ENCODE assay signal across 28 cellular contexts in genomic region chr9:8762676-8763075, GRCh38.
A peak's percentile ranks its signal among the peaks of the same experiment; 100 is the strongest.
DNase-seq lines count a peak whose midpoint lies in the region; ATAC-seq, FAIRE-seq and TF ChIP-seq lines count a peak whose summit lies in the region.
"Had no signal": no experiment of that assay in that cellular context is flagged by ENCODE, and none has a peak within 500 bp of the region (broad histone marks: within the 10 kb centered on the region; RNA-seq: fewer than 3 reads in every experiment).

No MANE protein-coding gene starts in this region.

- H3K9me3 Mint-ChIP-seq in endodermal cell = no peaks in the 10 kb centered on the region
- H3K9me3 Mint-ChIP-seq: activated CD4-positive, alpha-beta memory T cell treated with anti-CD3 and anti-CD28 coated beads, Interleukin-2, amount 10 ng/mL, durations not matched to agents 7 days and 5 days; activated naive CD8-positive, alpha-beta T cell treated with anti-CD3 and anti-CD28 coated beads, Interleukin-2, amount 10 ng/mL, durations not matched to agents 7 days and 5 days; central memory CD8-positive, alpha-beta T cell; stimulated activated naive CD8-positive, alpha-beta T cell treated with anti-CD3 and anti-CD28 coated beads, Interleukin-15, amount 100 ng/mL, for 72 hours had no signal

- POLR2A ChIA-PET in HepG2 (lab: Yijun Ruan, JAX) = no interaction called here
- POLR2A ChIA-PET in A673 (lab: Charles Lee; ENCODE audit: low non-redundant PET) = no interaction called here

- in situ Hi-C loops in HepG2 (cut with HindIII; ENCODE audit: extremely low pct_ligation_motif_present, low pct_unique_long_range_greater_than_20kb) = no loop called here

- H3K36me3 ChIP-seq in HepG2 (replicated peaks in 1 of 2; ENCODE audit: control insufficient read depth in 1 of 2, insufficient read depth in 2 of 2, low read length in 2 of 2) (no peaks in the 10 kb centered on the region), right lobe of liver (no peaks in the 10 kb centered on the region), endodermal cell (ENCODE audit: control insufficient read depth, insufficient read depth, low read length) (no peaks in the 10 kb centered on the region), mesendoderm (ENCODE audit: control insufficient read depth, insufficient read depth, low read length) (no peaks in the 10 kb centered on the region), A673 (ENCODE audit: insufficient read depth, low read length, poor library complexity, severe bottlenecking) (no peaks in the 10 kb centered on the region)
- H3K36me3 ChIP-seq: neutrophil, thyroid gland had no signal

- H3K4ac ChIP-seq in mesendoderm (ENCODE audit: low read depth, low read length) = no peak overlapping the region

- TF ChIP-seq CTCF in HepG2 (CRISPR knock-in tag; IDR thresholded peaks at IDR 0.05) = no peak
- TF ChIP-seq CTCF in right lobe of liver (IDR thresholded peaks at IDR 0.05) = no peak
- peak; percentile 57 for TF ChIP-seq CTCF in endodermal cell (conservative IDR thresholded peaks at IDR 0.05)
- TF ChIP-seq CTCF in A673 (conservative IDR thresholded peaks at IDR 0.05; ENCODE audit: low read depth, low read length) = no peak

- no peak for TF ChIP-seq EP300 in HepG2 (IDR thresholded peaks at IDR 0.05; ENCODE audit: low read depth in 2 of 2, low read length in 2 of 2)
- TF ChIP-seq EP300 in HepG2 (CRISPR knock-in tag; IDR thresholded peaks at IDR 0.05; ENCODE audit: borderline replicate concordance) = no peak

- H3K9me3 ChIP-seq in HepG2 (ENCODE audit: low read length) = no peaks in the 10 kb centered on the region
- H3K9me3 ChIP-seq in right lobe of liver = no peaks in the 10 kb centered on the region
- peaks cover 4% of the 10 kb centered on the region for H3K9me3 ChIP-seq in endodermal cell (ENCODE audit: control insufficient read depth, low read length)
- no peaks in the 10 kb centered on the region for H3K9me3 ChIP-seq in A673 (ENCODE audit: low read depth, low read length, poor library complexity, severe bottlenecking)
- H3K9me3 ChIP-seq: neutrophil, thyroid gland had no signal

- H2AFZ ChIP-seq in HepG2 (ENCODE audit: low read length) = no peak overlapping the region

- CTCF ChIA-PET in HepG2 (lab: Yijun Ruan, JAX; ENCODE audit: low intra/inter-chr PET ratio, low total read pairs) (no interaction called here), A673 (lab: Charles Lee) (no interaction called here)

- intact Hi-C loops in HepG2 (cut with micrococcal nuclease; ENCODE audit: unreplicated experiment) = loop anchor here (10.0 kb wide), 1 partner anchor 62 kb away; no protein-coding TSS in a partner anchor
- intact Hi-C loops in right lobe of liver (cut with DNase I) = no loop called here
- intact Hi-C loops in A673 (cut with micrococcal nuclease; ENCODE audit: unreplicated experiment) = no loop called here

- H3K27me3 Mint-ChIP-seq in endodermal cell (ENCODE audit: insufficient read depth) = no peaks in the 10 kb centered on the region
- H3K27me3 Mint-ChIP-seq: activated CD4-positive, alpha-beta memory T cell treated with anti-CD3 and anti-CD28 coated beads, Interleukin-2, amount 10 ng/mL, durations not matched to agents 7 days and 5 days; activated naive CD8-positive, alpha-beta T cell treated with anti-CD3 and anti-CD28 coated beads, Interleukin-2, amount 10 ng/mL, durations not matched to agents 7 days and 5 days; B cell; central memory CD8-positive, alpha-beta T cell; IgD-negative memory B cell; progenitor cell of endocrine pancreas; stimulated activated naive CD8-positive, alpha-beta T cell treated with anti-CD3 and anti-CD28 coated beads, Interleukin-15, amount 100 ng/mL, for 72 hours had no signal

- no peak for FAIRE-seq in HepG2 (lab: Jason Lieb, UNC)
- FAIRE-seq: GM12891 had no signal

- peaks cover 18% of the 10 kb centered on the region for H3K4me1 Mint-ChIP-seq in endodermal cell
- H3K4me1 Mint-ChIP-seq: activated CD4-positive, alpha-beta memory T cell treated with anti-CD3 and anti-CD28 coated beads, Interleukin-2, amount 10 ng/mL, durations not matched to agents 7 days and 5 days; activated naive CD8-positive, alpha-beta T cell treated with anti-CD3 and anti-CD28 coated beads, Interleukin-2, amount 10 ng/mL, durations not matched to agents 7 days and 5 days; central memory CD8-positive, alpha-beta T cell; stimulated activated naive CD8-positive, alpha-beta T cell treated with anti-CD3 and anti-CD28 coated beads, Interleukin-15, amount 100 ng/mL, for 72 hours had no signal

- peak; percentile 38; the same call in 1 of the 3 replicates for ATAC-seq in HepG2
- no peak for ATAC-seq in right lobe of liver
- no peak for ATAC-seq in SK-N-SH treated with all-trans-retinoic acid at 6 μM for 48 hours
- no peak for ATAC-seq in GM19395 (IDR thresholded peaks at IDR 0.05; ENCODE audit: unreplicated experiment)
- ATAC-seq: activated CD4-positive, CD25-positive, alpha-beta regulatory T cell treated with anti-CD3 and anti-CD28 coated beads, Interleukin-2, amount 50 U/mL, for 24 hours; HCT116; Panc1; stimulated activated naive CD8-positive, alpha-beta T cell treated with anti-CD3 and anti-CD28 coated beads, Interleukin-15, amount 100 ng/mL, for 72 hours had no signal

- no peak overlapping the region for H2BK120ac ChIP-seq in mesendoderm (ENCODE audit: low read depth, low read length)

- H3K27ac Mint-ChIP-seq in endodermal cell = no peak overlapping the region
- H3K27ac Mint-ChIP-seq: activated CD4-positive, alpha-beta memory T cell treated with anti-CD3 and anti-CD28 coated beads, Interleukin-2, amount 10 ng/mL, durations not matched to agents 7 days and 5 days; activated naive CD8-positive, alpha-beta T cell treated with anti-CD3 and anti-CD28 coated beads, Interleukin-2, amount 10 ng/mL, durations not matched to agents 7 days and 5 days; B cell; IgD-negative memory B cell; progenitor cell of endocrine pancreas; stimulated activated naive CD8-positive, alpha-beta T cell treated with anti-CD3 and anti-CD28 coated beads, Interleukin-15, amount 100 ng/mL, for 72 hours had no signal

- no peak overlapping the region for H2BK5ac ChIP-seq in mesendoderm (ENCODE audit: low read length)

- no peak overlapping the region for H3K4me2 ChIP-seq in HepG2 (ENCODE audit: low read depth, low read length)
- no peak overlapping the region for H3K4me2 ChIP-seq in mesendoderm (ENCODE audit: low read length)

- no peak overlapping the region for H4K8ac ChIP-seq in mesendoderm (ENCODE audit: low read depth, low read length)

- TF ChIP-seq POLR2A in HepG2 (IDR thresholded peaks at IDR 0.05; ENCODE audit: insufficient read depth in 1 of 2, low read depth in 2 of 2, low read length in 2 of 2) = no peak
- TF ChIP-seq POLR2A in right lobe of liver (IDR thresholded peaks at IDR 0.05) = no peak

- no TSS peak for BruUV-seq in HepG2 (replicated peaks; lab: Mats Ljungman, UMichigan)
- no TSS peak for BruUV-seq in A673 (replicated peaks; lab: Mats Ljungman, UMichigan)

- peaks cover 2% of the 10 kb centered on the region for H3K36me3 Mint-ChIP-seq in endodermal cell (ENCODE audit: low read depth)
- H3K36me3 Mint-ChIP-seq: activated naive CD8-positive, alpha-beta T cell treated with anti-CD3 and anti-CD28 coated beads, Interleukin-2, amount 10 ng/mL, durations not matched to agents 7 days and 5 days; IgD-negative memory B cell had no signal

- no peak overlapping the region for H4K5ac ChIP-seq in mesendoderm (ENCODE audit: low read length)

- H2AK5ac ChIP-seq in mesendoderm (ENCODE audit: low read length) = no peak overlapping the region

- H3K4me3 Mint-ChIP-seq in endodermal cell = no peak overlapping the region
- H3K4me3 Mint-ChIP-seq: activated CD4-positive, alpha-beta memory T cell treated with anti-CD3 and anti-CD28 coated beads, Interleukin-2, amount 10 ng/mL, durations not matched to agents 7 days and 5 days; activated naive CD8-positive, alpha-beta T cell treated with anti-CD3 and anti-CD28 coated beads, Interleukin-2, amount 10 ng/mL, durations not matched to agents 7 days and 5 days; B cell; central memory CD8-positive, alpha-beta T cell; IgD-negative memory B cell; stimulated activated naive CD8-positive, alpha-beta T cell treated with anti-CD3 and anti-CD28 coated beads, Interleukin-15, amount 100 ng/mL, for 72 hours had no signal

- H3K4me3 ChIP-seq in HepG2 (replicated peaks in 1 of 3; ENCODE audit: insufficient read depth in 1 of 3, low read depth in 2 of 3, low read length in 3 of 3) = no peak overlapping the region
- H3K4me3 ChIP-seq in right lobe of liver = no peak overlapping the region
- H3K4me3 ChIP-seq in endodermal cell (ENCODE audit: low read length) = no peak overlapping the region
- H3K4me3 ChIP-seq in mesendoderm (ENCODE audit: low read length) = no peak overlapping the region
- no peak overlapping the region for H3K4me3 ChIP-seq in A673 (ENCODE audit: low read depth, low read length, poor library complexity, severe bottlenecking)
- H3K4me3 ChIP-seq: thyroid gland had no signal

- no peaks in the 10 kb centered on the region for H3K27me3 ChIP-seq in HepG2 (ENCODE audit: control insufficient read depth in 1 of 2, insufficient read depth in 2 of 2, low read length in 2 of 2)
- H3K27me3 ChIP-seq in right lobe of liver = no peaks in the 10 kb centered on the region
- no peaks in the 10 kb centered on the region for H3K27me3 ChIP-seq in endodermal cell (ENCODE audit: control insufficient read depth, insufficient read depth, low read length, poor library complexity, severe bottlenecking)
- no peaks in the 10 kb centered on the region for H3K27me3 ChIP-seq in mesendoderm (ENCODE audit: insufficient read depth, low read length, poor library complexity)
- H3K27me3 ChIP-seq in A673 (replicated peaks; ENCODE audit: insufficient read depth, low read depth, low read length, poor library complexity) = peaks cover 7% of the 10 kb centered on the region
- H3K27me3 ChIP-seq: neutrophil, thyroid gland had no signal

- no peak overlapping the region for H3K56ac ChIP-seq in mesendoderm (ENCODE audit: low read length)

- H3K4me1 ChIP-seq in HepG2 (ENCODE audit: insufficient read depth, low read length) = no peaks in the 10 kb centered on the region
- no peaks in the 10 kb centered on the region for H3K4me1 ChIP-seq in right lobe of liver
- H3K4me1 ChIP-seq in endodermal cell (ENCODE audit: control insufficient read depth, insufficient read depth, low read length) = peaks cover 13% of the 10 kb centered on the region
- peaks cover 2% of the 10 kb centered on the region for H3K4me1 ChIP-seq in mesendoderm (ENCODE audit: control insufficient read depth, low read depth, low read length)
- H3K4me1 ChIP-seq in A673 (ENCODE audit: insufficient read depth, low read length, poor library complexity, severe bottlenecking) = no peaks in the 10 kb centered on the region
- H3K4me1 ChIP-seq: thyroid gland had no signal

- DNase-seq in HepG2 (ENCODE audit: low spot score) = no peak
- DNase-seq in right lobe of liver = no peak
- DNase-seq in endodermal cell = peak; percentile 81
- DNase-seq in mesendoderm = peak; percentile 89
- no peak for DNase-seq in SW480 (ENCODE audit: low spot score)
- DNase-seq in A673 (ENCODE audit: low spot score) = no peak
- DNase-seq: activated CD4-positive, alpha-beta memory T cell treated with anti-CD3 and anti-CD28 coated beads, Interleukin-2, amount 10 ng/mL, durations not matched to agents 7 days and 5 days; activated effector memory CD4-positive, alpha-beta T cell treated with Interleukin-2 at 50 U/mL for 16 hours; activated naive CD8-positive, alpha-beta T cell treated with anti-CD3 and anti-CD28 coated beads, Interleukin-2, amount 10 ng/mL, durations not matched to agents 7 days and 5 days; head of caudate nucleus; NCI-H1105; NCI-H2029 treated with DMSO at 0.1 percent for 48 hours; NCI-H510A; SIG-M5; stimulated activated naive CD8-positive, alpha-beta T cell treated with anti-CD3 and anti-CD28 coated beads, Interleukin-15, amount 100 ng/mL, for 72 hours; T-helper 1 cell; thyroid gland had no signal

- H3K79me2 ChIP-seq in HepG2 (ENCODE audit: insufficient read depth, low read length) (no peaks in the 10 kb centered on the region), mesendoderm (ENCODE audit: control insufficient read depth, insufficient read depth, low read length) (no peaks in the 10 kb centered on the region)

- H3K18ac ChIP-seq in mesendoderm (ENCODE audit: low read length) = no peak overlapping the region

- no peak for TF ChIP-seq RAD21 in HepG2 (CRISPR knock-in tag; IDR thresholded peaks at IDR 0.05)

- WGBS in HepG2 (ENCODE audit: low lambda C conversion rate) = 0% methylated on average over 4 of the region's 4 CpGs
- 54% methylated on average over 3 of the region's 4 CpGs for WGBS in right lobe of liver (ENCODE audit: insufficient coverage, low coverage, low lambda C conversion rate, missing lambda C conversion rate)
- WGBS in endodermal cell (ENCODE audit: insufficient coverage in 1 of 2, insufficient read length in 1 of 2), 2 experiments = 41 to 51% methylated on average over 3 to 4 of the region's 4 CpGs
- WGBS in mesendoderm (ENCODE audit: extremely low coverage, insufficient coverage, low lambda C conversion rate) = no CpG with 5 or more reads among the region's 4 CpGs

- no peak overlapping the region for H3K23ac ChIP-seq in mesendoderm (ENCODE audit: low read length)

- no peaks in the 10 kb centered on the region for H4K20me1 ChIP-seq in HepG2 (ENCODE audit: insufficient read depth, low read length)

- no peak overlapping the region for H3K27ac ChIP-seq in HepG2 (ENCODE audit: extremely low read length, insufficient read depth, low read length)
- H3K27ac ChIP-seq in right lobe of liver = no peak overlapping the region
- H3K27ac ChIP-seq in endodermal cell (ENCODE audit: low read depth, low read length) = no peak overlapping the region
- H3K27ac ChIP-seq in mesendoderm (ENCODE audit: low read depth, low read length) = peak overlapping the region; percentile 40
- no peak overlapping the region for H3K27ac ChIP-seq in A673 (ENCODE audit: low read depth, low read length, poor library complexity, severe bottlenecking)
- H3K27ac ChIP-seq: neutrophil, thyroid gland had no signal

- no peak overlapping the region for H2BK15ac ChIP-seq in mesendoderm (replicated peaks; ENCODE audit: low read depth)

- H3K79me1 ChIP-seq in mesendoderm (ENCODE audit: low read length) = peaks cover 1% of the 10 kb centered on the region

- H3K9ac ChIP-seq in HepG2 (ENCODE audit: insufficient read depth, low read depth, low read length) (no peak overlapping the region), endodermal cell (ENCODE audit: extremely low read depth, low read length, poor library complexity, severe bottlenecking) (no peak overlapping the region), mesendoderm (ENCODE audit: low read length) (no peak overlapping the region)

Comparison
In these comparisons a context has a peak if more than half of its experiments do, and no peak if none do; other contexts are left out.
1. DNase-seq: peak in endodermal cell (single experiment) and mesendoderm (single experiment); none in HepG2 (single experiment), right lobe of liver (0 of 3), SW480 (single experiment) and A673 (single experiment).